Comparison of ENCODE assay signal across 21 cellular contexts in genomic region chr9:110746211-110746930, GRCh38.
DNase-seq lines count a peak whose midpoint lies in the region; ATAC-seq, FAIRE-seq and TF ChIP-seq lines count a peak whose summit lies in the region.
"Had no signal": no experiment of that assay in that cellular context is flagged by ENCODE, and none has a peak within 500 bp of the region (broad histone marks: within the 10 kb centered on the region; RNA-seq: fewer than 3 reads in every experiment).

No MANE protein-coding gene starts in this region.

- H3K4me3 ChIP-seq in SK-N-SH (ENCODE audit: low read depth in 2 of 2, low read length in 1 of 2), result no peak overlapping the region
- H3K4me3 ChIP-seq in endothelial cell of umbilical vein (replicated peaks in 1 of 3; ENCODE audit: insufficient read depth in 1 of 3, low read depth in 1 of 3, low read length in 3 of 3), result no peak overlapping the region
- no peak overlapping the region for H3K4me3 ChIP-seq in osteoblast (ENCODE audit: insufficient read depth, low read length)
- H3K4me3 ChIP-seq: HAP-1, left ventricle myocardium inferior, skin epidermis had no signal

- whole genome bisulfite sequencing in SK-N-SH (ENCODE audit: low lambda C conversion rate), result 92% methylated on average over 4 of the region's 4 CpGs

- H3K9me3 ChIP-seq in SK-N-SH (no peaks in the 10 kb centered on the region), endothelial cell of umbilical vein (replicated peaks; ENCODE audit: control insufficient read depth, insufficient read depth, low read length) (no peaks in the 10 kb centered on the region), osteoblast (ENCODE audit: low read depth, low read length) (no peaks in the 10 kb centered on the region)
- H3K9me3 ChIP-seq: HAP-1, left ventricle myocardium inferior had no signal

- no peaks in the 10 kb centered on the region for H3K9me2 ChIP-seq in SK-N-SH

- TF ChIP-seq RAD21 in SK-N-SH (IDR thresholded peaks at IDR 0.05; ENCODE audit: low read length), result no peak

- POLR2A ChIA-PET in SK-N-SH (lab: Yijun Ruan, JAX), result no interaction called here
- POLR2A ChIA-PET in endothelial cell of umbilical vein (lab: Charles Lee), result no interaction called here

- H3K4me1 ChIP-seq in SK-N-SH (ENCODE audit: control insufficient read depth in 1 of 2, insufficient read depth in 2 of 2, low read depth in 1 of 2, low read length in 1 of 2) (peaks cover 12 to 42% of the 10 kb centered on the region in 2 experiments), endothelial cell of umbilical vein (ENCODE audit: control insufficient read depth, extremely low read depth, insufficient read depth, low read length) (peaks cover 59% of the 10 kb centered on the region), osteoblast (ENCODE audit: insufficient read depth, low read length) (peaks cover 65% of the 10 kb centered on the region)
- H3K4me1 ChIP-seq: HAP-1 had no signal

- intact Hi-C loops in endothelial cell of umbilical vein (cut with micrococcal nuclease) (loop anchor here (5.0 kb wide), 1 partner anchor 94 kb away; no protein-coding TSS in a partner anchor), head of caudate nucleus (cut with DNase I) (no loop called here)

- H3K9me1 ChIP-seq in endothelial cell of umbilical vein (replicated peaks; ENCODE audit: control insufficient read depth, extremely low read depth, insufficient read depth, low read length), result no peaks in the 10 kb centered on the region

- no TSS peak for BruUV-seq in endothelial cell of umbilical vein (replicated peaks; lab: Mats Ljungman, UMichigan)

- no peak for DNase-seq in SK-N-SH
- peak; percentile 27 for DNase-seq in endothelial cell of umbilical vein (ENCODE audit: low read depth, low spot score)
- no peak for DNase-seq in osteoblast (ENCODE audit: insufficient read length, low spot score, missing footprints)
- no peak for DNase-seq in EL
- DNase-seq in head of caudate nucleus, result no peak
- no peak for DNase-seq in HuH-7 (ENCODE audit: low spot score)
- DNase-seq: activated naive CD4-positive, alpha-beta T cell treated with anti-CD3 and anti-CD28 coated beads for 36 hours; CD8-positive, alpha-beta memory T cell; DND-41; left ventricle myocardium inferior; NCI-H1048; NCI-H774; occipital lobe; stimulated activated CD4-positive, alpha-beta T cell treated with anti-CD3 and anti-CD28 coated beads, Interleukin-4, amount 100 ng/mL, for 4 hours; stimulated activated CD8-positive, alpha-beta memory T cell treated with anti-CD3 and anti-CD28 coated beads, Interleukin-4, amount 100 ng/mL, for 48 hours had no signal

- FAIRE-seq in endothelial cell of umbilical vein (lab: Jason Lieb, UNC), result no peak
- FAIRE-seq: GM19239 had no signal

- no peaks in the 10 kb centered on the region for H4K20me1 ChIP-seq in SK-N-SH (ENCODE audit: insufficient read depth)
- H4K20me1 ChIP-seq in endothelial cell of umbilical vein (replicated peaks; ENCODE audit: control insufficient read depth, extremely low read depth, insufficient read depth, low read length), result no peaks in the 10 kb centered on the region
- H4K20me1 ChIP-seq in osteoblast (ENCODE audit: insufficient read depth, low read length), result no peaks in the 10 kb centered on the region

- CTCF ChIA-PET in SK-N-SH (lab: Yijun Ruan, JAX) (no interaction called here), endothelial cell of umbilical vein (lab: Charles Lee) (no interaction called here)

- H3K36me3 ChIP-seq in SK-N-SH (replicated peaks in 1 of 2; ENCODE audit: control insufficient read depth in 1 of 2, insufficient read depth in 2 of 2, low read length in 1 of 2) (no peaks in the 10 kb centered on the region), endothelial cell of umbilical vein (ENCODE audit: control insufficient read depth in 2 of 2, extremely low read depth in 1 of 2, insufficient read depth in 2 of 2, low read length in 2 of 2) (no peaks in the 10 kb centered on the region), osteoblast (ENCODE audit: insufficient read depth, low read length) (no peaks in the 10 kb centered on the region)
- H3K36me3 ChIP-seq: HAP-1, left ventricle myocardium inferior had no signal

- TF ChIP-seq CTCF in SK-N-SH (IDR thresholded peaks at IDR 0.05) (no peak), endothelial cell of umbilical vein (IDR thresholded peaks at IDR 0.05; ENCODE audit: extremely low read depth in 1 of 2, insufficient read depth in 1 of 2, low read depth in 1 of 2, low read length in 2 of 2) (no peak), osteoblast (IDR thresholded peaks at IDR 0.05; ENCODE audit: extremely low read depth, low read depth, low read length) (no peak)

- peak overlapping the region; percentile 42 for H3K4me2 ChIP-seq in SK-N-SH
- H3K4me2 ChIP-seq in endothelial cell of umbilical vein (ENCODE audit: insufficient read depth, low read length), result no peak overlapping the region
- no peak overlapping the region for H3K4me2 ChIP-seq in osteoblast (ENCODE audit: insufficient read depth, low read length)
- H3K4me2 ChIP-seq: KMS-11 had no signal

- TF ChIP-seq POLR2A in endothelial cell of umbilical vein (IDR thresholded peaks at IDR 0.05; ENCODE audit: low read depth, low read length), result no peak

- H3K9ac ChIP-seq in SK-N-SH (no peak overlapping the region), endothelial cell of umbilical vein (replicated peaks; ENCODE audit: extremely low read depth, insufficient read depth, low read length) (no peak overlapping the region)
- H3K9ac ChIP-seq: KMS-11 had no signal

- dilution Hi-C loops in endothelial cell of umbilical vein (cut with MboI; ENCODE audit: extremely low pct_ligation_motif_present, low sequenced_read_pairs), result no loop called here

- H3F3A ChIP-seq in SK-N-SH (replicated peaks; ENCODE audit: insufficient read depth), result peaks cover 17% of the 10 kb centered on the region

- H3K79me2 ChIP-seq in SK-N-SH (ENCODE audit: insufficient read depth) (no peaks in the 10 kb centered on the region), endothelial cell of umbilical vein (ENCODE audit: control insufficient read depth, insufficient read depth, low read length) (no peaks in the 10 kb centered on the region), osteoblast (ENCODE audit: insufficient read depth, low read length) (no peaks in the 10 kb centered on the region)

- no peak for TF ChIP-seq EP300 in SK-N-SH (IDR thresholded peaks at IDR 0.05; ENCODE audit: borderline replicate concordance in 1 of 2, low read depth in 1 of 2, low read length in 1 of 2)

- H3K27ac ChIP-seq in SK-N-SH (ENCODE audit: low read depth in 2 of 2, low read length in 1 of 2), result peak overlapping the region in 1 of 2 experiments; percentile 88; a peak in 3 of 4 replicates
- no peak overlapping the region for H3K27ac ChIP-seq in endothelial cell of umbilical vein (ENCODE audit: insufficient read depth, low read depth, low read length)
- peak overlapping the region; percentile 97 for H3K27ac ChIP-seq in osteoblast (ENCODE audit: low read depth, low read length)
- H3K27ac ChIP-seq: KMS-11 had no signal

- H3K27me3 ChIP-seq in SK-N-SH (ENCODE audit: insufficient read depth) (no peaks in the 10 kb centered on the region), endothelial cell of umbilical vein (ENCODE audit: control insufficient read depth in 2 of 2, insufficient read depth in 2 of 2, low read length in 2 of 2) (no peaks in the 10 kb centered on the region), osteoblast (ENCODE audit: insufficient read depth, low read length) (no peaks in the 10 kb centered on the region)

- no peak for ATAC-seq in SK-N-SH treated with all-trans-retinoic acid at 6 μM for 48 hours
- no peak for ATAC-seq in activated CD4-positive, CD25-positive, alpha-beta regulatory T cell treated with anti-CD3 and anti-CD28 coated beads, Interleukin-2, amount 50 U/mL, for 24 hours

- H2AFZ ChIP-seq in SK-N-SH (ENCODE audit: low read depth), result no peak overlapping the region
- H2AFZ ChIP-seq in endothelial cell of umbilical vein (ENCODE audit: low read depth, low read length), result no peak overlapping the region
- H2AFZ ChIP-seq in osteoblast (ENCODE audit: low read length), result no peak overlapping the region

TF ChIP-seq in SK-N-SH, 30 proteins besides CTCF, POLR2A, EP300 and RAD21 (continues in another document):
- TF ChIP-seq TCF12 (IDR thresholded peaks at IDR 0.05), result no peak
- TF ChIP-seq EZH2phosphoT487 (IDR thresholded peaks at IDR 0.05; ENCODE audit: borderline replicate concordance, low read depth), result no peak
- TF ChIP-seq IRF3 (IDR thresholded peaks at IDR 0.05; ENCODE audit: low read depth, low read length), result no peak

TF ChIP-seq in SK-N-SH treated with all-trans-retinoic acid at 6 μM for 48 hours, 23 proteins besides CTCF, POLR2A, EP300 and RAD21:
- TF ChIP-seq ISL1 (CRISPR knock-in tag; IDR thresholded peaks at IDR 0.05) (no peak), TCF4 (CRISPR knock-in tag; IDR thresholded peaks at IDR 0.05; ENCODE audit: borderline replicate concordance) (no peak)

TF ChIP-seq in endothelial cell of umbilical vein, 7 proteins besides CTCF, POLR2A, EP300 and RAD21:
- no peak for TF ChIP-seq GATA2 (IDR thresholded peaks at IDR 0.05; ENCODE audit: insufficient read depth, insufficient read length, low read depth, low read length)
- TF ChIP-seq EZH2 (IDR thresholded peaks at IDR 0.05; ENCODE audit: borderline replicate concordance, low read depth, low read length, severe bottlenecking), result no peak
- no peak for TF ChIP-seq FOS (IDR thresholded peaks at IDR 0.05; ENCODE audit: borderline replicate concordance, insufficient read depth, low read length)
- no peak for TF ChIP-seq POLR2AphosphoS5 (IDR thresholded peaks at IDR 0.05; ENCODE audit: insufficient read depth, low read depth, low read length)
- TF ChIP-seq, protein P1, sequence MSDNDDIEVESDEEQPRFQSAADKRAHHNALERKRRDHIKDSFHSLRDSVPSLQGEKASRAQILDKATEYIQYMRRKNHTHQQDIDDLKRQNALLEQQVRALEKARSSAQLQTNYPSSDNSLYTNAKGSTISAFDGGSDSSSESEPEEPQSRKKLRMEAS (IDR thresholded peaks at IDR 0.05; ENCODE audit: insufficient read depth, insufficient read length), result no peak
- no peak for TF ChIP-seq JUN (IDR thresholded peaks at IDR 0.05; ENCODE audit: borderline replicate concordance, insufficient read depth, insufficient read length, low read depth)
